In the genomic region with DNA sequence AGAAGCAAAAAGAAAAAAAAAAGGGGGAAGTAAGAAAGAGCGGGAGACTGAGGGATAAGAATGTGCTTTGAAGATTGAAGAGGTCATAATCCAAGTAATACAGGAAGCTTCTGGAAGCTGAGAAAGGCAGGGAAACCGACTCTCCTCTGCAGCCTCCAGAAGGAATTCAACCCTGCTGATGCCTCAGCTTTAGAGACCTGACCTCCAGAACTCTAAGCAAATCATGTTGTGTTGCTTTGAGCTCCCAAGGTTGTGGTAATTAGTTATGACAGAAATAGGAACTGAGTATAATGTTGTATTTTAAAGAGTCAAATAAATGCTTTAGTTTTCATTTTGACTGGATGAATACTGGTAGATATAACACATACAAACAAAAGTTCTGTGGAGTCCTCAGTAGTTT, we compare ENCODE assay signal across 23 cellular contexts.
"Had no signal": no experiment of that assay in that cellular context is flagged by ENCODE, and none has a peak within 500 bp of the region (broad histone marks: within the 10 kb centered on the region; RNA-seq: fewer than 3 reads in every experiment).

No MANE protein-coding gene starts in this region.

- H3K36me3 Mint-ChIP-seq: activated naive CD4-positive, alpha-beta T cell treated with anti-CD3 and anti-CD28 coated beads, Interleukin-2, amount 10 ng/mL, durations not matched to agents 7 days and 5 days; naive B cell; neural progenitor cell had no signal

- H3K27ac Mint-ChIP-seq: activated naive CD4-positive, alpha-beta T cell treated with anti-CD3 and anti-CD28 coated beads, Interleukin-2, amount 10 ng/mL, durations not matched to agents 7 days and 5 days; activated T-helper 2 cell treated with anti-CD3 and anti-CD28 coated beads, Interferon-gamma antibody, Interleukin-2, Interleukin-4, amounts not matched to agents 10 μg/mL and 5 μg/mL and 100 μg/mL, durations not matched to agents 14 hours and 24 hours and 36 hours; naive B cell; neural progenitor cell had no signal

- H3K4me1 Mint-ChIP-seq: activated naive CD4-positive, alpha-beta T cell treated with anti-CD3 and anti-CD28 coated beads, Interleukin-2, amount 10 ng/mL, durations not matched to agents 7 days and 5 days; naive B cell had no signal

- H3K27me3 Mint-ChIP-seq: activated naive CD4-positive, alpha-beta T cell treated with anti-CD3 and anti-CD28 coated beads, Interleukin-2, amount 10 ng/mL, durations not matched to agents 7 days and 5 days; naive B cell had no signal

- DNase-seq: activated CD4-positive, alpha-beta T cell treated with anti-CD3 and anti-CD28 coated beads for 1 hour; activated CD4-positive, alpha-beta T cell treated with anti-CD3 and anti-CD28 coated beads, Interleukin-2, amount 50 U/mL, for 4 hours; activated naive CD4-positive, alpha-beta T cell treated with anti-CD3 and anti-CD28 coated beads, Interleukin-2, amount 10 ng/mL, durations not matched to agents 7 days and 5 days; activated T-cell treated with anti-CD3 and anti-CD28 coated beads, Interleukin-2, amount 50 U/mL, for 1 hour; caudate nucleus; esophagus squamous epithelium; heart left ventricle; left colon; naive B cell; pancreas; sigmoid colon; stimulated activated CD4-positive, alpha-beta T cell treated with anti-CD3 and anti-CD28 coated beads, Interleukin-12 subunit alpha, Interleukin-12 subunit beta, amount 100 ng/mL, for 4 hours; stimulated activated CD4-positive, alpha-beta T cell treated with anti-CD3 and anti-CD28 coated beads, Interleukin-2, amount 100 ng/mL, for 24 hours; stomach; T-helper 1 cell; T1000; testis; upper lobe of left lung had no signal

- H3K4me1 ChIP-seq: esophagus squamous epithelium, heart left ventricle, neural progenitor cell, pancreas, sigmoid colon, stomach, testis, upper lobe of left lung had no signal

- H3K36me3 ChIP-seq: esophagus squamous epithelium, heart left ventricle, neural progenitor cell, pancreas, sigmoid colon, stomach, upper lobe of left lung had no signal

- H3K4me3 ChIP-seq: coronary artery, esophagus squamous epithelium, heart left ventricle, lung, neural progenitor cell, pancreas, sigmoid colon, stomach, testis, upper lobe of left lung had no signal

- H3K4me2 ChIP-seq: neural progenitor cell had no signal

- H3K4me3 Mint-ChIP-seq: activated naive CD4-positive, alpha-beta T cell treated with anti-CD3 and anti-CD28 coated beads, Interleukin-2, amount 10 ng/mL, durations not matched to agents 7 days and 5 days; naive B cell; neural progenitor cell had no signal

- ATAC-seq: heart left ventricle, left colon, pancreas had no signal

- H3K9ac ChIP-seq: neural progenitor cell had no signal

- H3K27me3 ChIP-seq: esophagus squamous epithelium, heart left ventricle, neural progenitor cell, pancreas, sigmoid colon, stomach, testis, upper lobe of left lung had no signal

- H3K27ac ChIP-seq: coronary artery, esophagus squamous epithelium, heart left ventricle, neural progenitor cell, pancreas, sigmoid colon, stomach, testis, upper lobe of left lung, VCaP had no signal

- H3K9me3 ChIP-seq: esophagus squamous epithelium, pancreas, sigmoid colon, stomach, testis, upper lobe of left lung had no signal

- H2AFZ ChIP-seq: neural progenitor cell had no signal
